ENCODE assay signal across 28 cellular contexts in genomic region chr6:139013185-139013800, GRCh38. TPM values are rescaled to one million over a fixed set of nuclear protein-coding genes. Genes with fewer than 3 reads are reported as not detected.
DNase-seq lines count a peak whose midpoint lies in the region; ATAC-seq, FAIRE-seq and TF ChIP-seq lines count a peak whose summit lies in the region.
"Had no signal": no experiment of that assay in that cellular context is flagged by ENCODE, and none has a peak within 500 bp of the region (broad histone marks: within the 10 kb centered on the region; RNA-seq: fewer than 3 reads in every experiment).

No MANE protein-coding gene starts in this region.

- H3K9me3 ChIP-seq in HEK293 (ENCODE audit: control insufficient read depth, insufficient read depth, low read depth, low read length) (no peaks in the 10 kb centered on the region), H1 (ENCODE audit: insufficient read depth in 2 of 2, low read depth in 1 of 2, low read length in 1 of 2) (no peaks in the 10 kb centered on the region)
- H3K9me3 ChIP-seq: A549, HAP-1, SK-N-SH had no signal

- TF ChIP-seq CTCF in 22Rv1 (IDR thresholded peaks at IDR 0.05) (no peak), HEK293 (tag by site-specific recombination; IDR thresholded peaks at IDR 0.05) (no peak), H1 (IDR thresholded peaks at IDR 0.05; ENCODE audit: control extremely low read depth in 1 of 3, insufficient read depth in 1 of 3, low read depth in 1 of 3, low read length in 3 of 3) (no peak), mesothelial cell of epicardium (IDR thresholded peaks at IDR 0.05; ENCODE audit: unreplicated experiment) (no peak)

- H3K56ac ChIP-seq in H1 (replicated peaks; ENCODE audit: insufficient read length, low read depth, low read length) = no peak overlapping the region

- peak overlapping the region; percentile 26; the same call in 1 of the 2 replicates for H2AFZ ChIP-seq in H1 (ENCODE audit: low read length)

- CTCF ChIA-PET in HEK293 (lab: Yijun Ruan, JAX) (interaction anchor here (0.6 to 0.7 kb wide), 2 partner anchors 18 to 211 kb away, joined by 3 to 5 read pairs; no protein-coding TSS in a partner anchor), H1 (lab: Charles Lee; ENCODE audit: partially characterized antibody) (interaction anchor here (0.9 kb wide), 1 partner anchor 25 kb away, joined by 4 read pairs; the partner anchor contains the start of gene REPS1)

- no peaks in the 10 kb centered on the region for H4K20me1 ChIP-seq in H1 (replicated peaks in 1 of 2; ENCODE audit: control insufficient read depth in 1 of 2, insufficient read depth in 2 of 2, low read length in 2 of 2)
- H4K20me1 ChIP-seq: BLaER1 treated with 17β-estradiol and CSF1 and Interleukin-3, amounts not matched to agents 10 nM and 100 nM had no signal

- H3K4me2 ChIP-seq in H1 (ENCODE audit: insufficient read depth in 1 of 2, low read depth in 2 of 2, low read length in 2 of 2) = no peak overlapping the region
- H3K4me2 ChIP-seq: A549; BLaER1 treated with 17β-estradiol and CSF1 and Interleukin-3, amounts not matched to agents 10 nM and 100 nM; SK-N-SH had no signal

- H2BK12ac ChIP-seq in H1 (ENCODE audit: low read depth, low read length) = no peak overlapping the region

- H2BK5ac ChIP-seq in H1 (ENCODE audit: low read depth, low read length) = no peak overlapping the region

- H2AK5ac ChIP-seq in H1 (ENCODE audit: low read depth, low read length) = no peak overlapping the region

- no peaks in the 10 kb centered on the region; the same call in 1 of the 2 replicates for H3K23me2 ChIP-seq in H1 (ENCODE audit: low read depth, low read length)

- H3K4me1 ChIP-seq in HEK293 (ENCODE audit: control insufficient read depth, insufficient read depth, low read length) = no peaks in the 10 kb centered on the region; the same call in 1 of the 2 replicates
- H3K4me1 ChIP-seq in H1 (replicated peaks in 1 of 4; ENCODE audit: control insufficient read depth in 3 of 4, insufficient read depth in 4 of 4, low read length in 3 of 4) = peaks cover 0 to 4% (median 1%) of the 10 kb centered on the region in 4 experiments; a peak in 2 of 7 replicates
- H3K4me1 ChIP-seq: A549 had no signal

- no peaks in the 10 kb centered on the region for H3K36me3 Mint-ChIP-seq in mesothelial cell of epicardium
- H3K36me3 Mint-ChIP-seq: CD4-positive, alpha-beta memory T cell had no signal

- H4K5ac ChIP-seq in H1 (ENCODE audit: insufficient read length, low read depth, low read length) = no peak overlapping the region

- TF ChIP-seq RAD21 in H1 (IDR thresholded peaks at IDR 0.05 in 1 of 2, conservative IDR thresholded peaks at IDR 0.05 in 1 of 2; ENCODE audit: low read depth in 2 of 2, low read length in 2 of 2) = no peak

- H3K4ac ChIP-seq in H1 (replicated peaks; ENCODE audit: insufficient read length, low read depth, low read length) = no peak overlapping the region

- H4K91ac ChIP-seq in H1 (replicated peaks; ENCODE audit: insufficient read length, low read length) = no peak overlapping the region

- H2BK120ac ChIP-seq in H1 (replicated peaks; ENCODE audit: low read depth, low read length) = no peak overlapping the region

- peaks cover 33% of the 10 kb centered on the region for H3K4me1 Mint-ChIP-seq in mesothelial cell of epicardium
- H3K4me1 Mint-ChIP-seq: CD4-positive, alpha-beta memory T cell had no signal

- H3K27me3 ChIP-seq in H1 (replicated peaks in 1 of 4; ENCODE audit: control insufficient read depth in 3 of 4, extremely low read depth in 1 of 4, insufficient read depth in 3 of 4, low read length in 3 of 4) = no peaks in the 10 kb centered on the region
- H3K27me3 ChIP-seq: BLaER1 treated with 17β-estradiol and CSF1 and Interleukin-3, amounts not matched to agents 10 nM and 100 nM had no signal

- H3K4me3 ChIP-seq in HEK293 (ENCODE audit: low read depth, low read length) = no peak overlapping the region
- H3K4me3 ChIP-seq in H1 (ENCODE audit: extremely low read depth in 1 of 4, insufficient read depth in 2 of 4, low read depth in 3 of 4, low read length in 4 of 4) = no peak overlapping the region
- H3K4me3 ChIP-seq: A549; BLaER1 treated with 17β-estradiol and CSF1 and Interleukin-3, amounts not matched to agents 10 nM and 100 nM; HAP-1 had no signal

- no peaks in the 10 kb centered on the region for H3K27me3 Mint-ChIP-seq in mesothelial cell of epicardium (ENCODE audit: low read depth)

- no peak for FAIRE-seq in H1 (lab: Jason Lieb, UNC)
- FAIRE-seq: A549, GM18507, RCC 7860 had no signal

- H3K27ac Mint-ChIP-seq in mesothelial cell of epicardium = peak overlapping the region; percentile 15
- H3K27ac Mint-ChIP-seq: CD4-positive, alpha-beta memory T cell had no signal

- POLR2A ChIA-PET in HEK293 (lab: Yijun Ruan, JAX) (no interaction called here), H1 (lab: Charles Lee; ENCODE audit: partially characterized antibody) (interaction anchor here (1.2 to 1.7 kb wide), 2 partner anchors 16 to 25 kb away, joined by 3 to 4 read pairs; no protein-coding TSS in a partner anchor)

- no peaks in the 10 kb centered on the region for H3K79me2 ChIP-seq in H1 (ENCODE audit: control insufficient read depth in 1 of 2, insufficient read depth in 2 of 2, low read length in 2 of 2)

- 94% methylated on average over 3 of the region's 4 CpGs; no CpG with 5 or more reads in 1 of the 2 experiments for WGBS in H1 (ENCODE audit: extremely low coverage in 1 of 2, insufficient coverage in 1 of 2, insufficient read length in 1 of 2, insufficient replicate concordance in 2 of 2, low coverage in 1 of 2, low lambda C conversion rate in 2 of 2, missing lambda C conversion rate in 1 of 2), 2 experiments

- no peaks in the 10 kb centered on the region for H3K36me3 ChIP-seq in HEK293 (ENCODE audit: control insufficient read depth in 2 of 2, insufficient read depth in 1 of 2, low read length in 2 of 2)
- H3K36me3 ChIP-seq in H1 (ENCODE audit: control insufficient read depth in 2 of 4, insufficient read depth in 4 of 4, low read length in 3 of 4) = no peaks in the 10 kb centered on the region
- H3K36me3 ChIP-seq: BLaER1 treated with 17β-estradiol and CSF1 and Interleukin-3, amounts not matched to agents 10 nM and 100 nM; HAP-1 had no signal

- DNase-seq in H1 (ENCODE audit: low read depth in 1 of 2, low spot score in 2 of 2) (no peak), mesothelial cell of epicardium (ENCODE audit: low spot score in 2 of 2, unreplicated experiment in 2 of 2) (no peak), hippocampal formation (lab: John Stamatoyannopoulos, UW) (no peak)
- DNase-seq in stimulated activated CD8-positive, alpha-beta memory T cell treated with anti-CD3 and anti-CD28 coated beads, Interleukin-4, amount 100 ng/mL, for 48 hours = no peak
- DNase-seq: AML-193; CD4-positive, alpha-beta memory T cell; COR-L47; DMS53; Karpas-422; NCI-H1092; NCI-H1436; NCI-H187; NCI-H2081 treated with DMSO at 0.1 percent for 48 hours; NCI-H2171; NCI-H524; NCI-H774; SIG-M5; SK-N-SH had no signal

- H3K9ac ChIP-seq in H1 (replicated peaks in 1 of 4; ENCODE audit: extremely low read depth in 1 of 4, low read depth in 3 of 4, low read length in 3 of 4) = no peak overlapping the region
- H3K9ac ChIP-seq: BLaER1 treated with 17β-estradiol and CSF1 and Interleukin-3, amounts not matched to agents 10 nM and 100 nM; SK-N-SH had no signal

- H3K27ac ChIP-seq in 22Rv1 (peak overlapping the region; percentile 85), HEK293 (ENCODE audit: extremely low read depth, low read depth, low read length) (no peak overlapping the region), H1 (ENCODE audit: low read depth, low read length) (no peak overlapping the region)
- H3K27ac ChIP-seq: A549; BLaER1 treated with 17β-estradiol and CSF1 and Interleukin-3, amounts not matched to agents 10 nM and 100 nM; HL-60 had no signal

- H3K4me3 Mint-ChIP-seq in mesothelial cell of epicardium = no peak overlapping the region
- H3K4me3 Mint-ChIP-seq: CD4-positive, alpha-beta memory T cell had no signal

- no peak overlapping the region for H3K18ac ChIP-seq in H1 (ENCODE audit: extremely low read depth, low read length)

- H3K14ac ChIP-seq in H1 (ENCODE audit: insufficient read length) = no peak overlapping the region

- no peaks in the 10 kb centered on the region for H3K79me1 ChIP-seq in H1 (ENCODE audit: low read depth, low read length)

- no peak for TF ChIP-seq EP300 in H1 (IDR thresholded peaks at IDR 0.05; ENCODE audit: borderline replicate concordance in 1 of 2, low read depth in 2 of 2, low read length in 2 of 2)

- H4K8ac ChIP-seq in H1 (ENCODE audit: extremely low read depth, insufficient read depth, low read length) = no peak overlapping the region

- TF ChIP-seq POLR2A in H1 (IDR thresholded peaks at IDR 0.05; ENCODE audit: control extremely low read depth in 1 of 2, low read depth in 2 of 2, low read length in 2 of 2) = no peak

- ATAC-seq in HG02642 (IDR thresholded peaks at IDR 0.05; ENCODE audit: poor library complexity, unreplicated experiment) (no peak), HG03469 (IDR thresholded peaks at IDR 0.05; ENCODE audit: unreplicated experiment) (no peak)
- ATAC-seq: A549 had no signal

- H3K23ac ChIP-seq in H1 (ENCODE audit: insufficient read length) = no peak overlapping the region

- no peak overlapping the region for H2BK15ac ChIP-seq in H1 (ENCODE audit: low read length)

- no peaks in the 10 kb centered on the region for H3K9me3 Mint-ChIP-seq in mesothelial cell of epicardium
- H3K9me3 Mint-ChIP-seq: CD4-positive, alpha-beta memory T cell had no signal

- no peak overlapping the region for H2BK20ac ChIP-seq in H1 (ENCODE audit: low read length)

RNA-seq across cellular contexts. Expression of gene ABRACL, which starts 15.3 kb away (rescaled TPM):
- 167 and 172 TPM in 2 replicates for total RNA-seq in H1 (2021; fragmentation: NEBNext Ultra II Directional; extraction: Animal tissue kit (Norgen Biotek cat#: 25700))
- polyA plus RNA-seq in H1 (2011; rRNA removed) = 66.9 and 103 TPM in 2 replicates
- polyA plus RNA-seq in H1 (2011; cell fraction: cytosol; rRNA removed) = 134 TPM
- 24.8 TPM for polyA plus RNA-seq in H1 (2011; cell fraction: nucleus; rRNA removed)
- 121 to 224 TPM (median 145 TPM) in 4 replicates for polyA plus RNA-seq in H1 (2012, experiment 1 of 2)
- 141 TPM for polyA plus RNA-seq in H1 (2012, experiment 2 of 2)
- 216 TPM for polyA plus RNA-seq in H1 (2013, experiment 1 of 2)
- polyA plus RNA-seq in H1 (2013, experiment 2 of 2) = 233 TPM
- 19.2 and 25.2 TPM in 2 replicates for polyA minus RNA-seq in H1 (2011; rRNA and poly(A)+ RNA removed)
- 26.9 TPM for polyA minus RNA-seq in H1 (2011; cell fraction: cytosol; rRNA and poly(A)+ RNA removed)
- 17.6 TPM for polyA minus RNA-seq in H1 (2011; cell fraction: nucleus; rRNA and poly(A)+ RNA removed)
- total RNA-seq in mesothelial cell of epicardium = 60.6 to 63.0 TPM (median 60.9 TPM) in 3 replicates

RNA-seq across cellular contexts. Expression of gene REPS1, which starts 25.2 kb away (rescaled TPM):
- total RNA-seq in H1 (2021; fragmentation: NEBNext Ultra II Directional; extraction: Animal tissue kit (Norgen Biotek cat#: 25700)) = 65.7 and 68.9 TPM in 2 replicates
- 39.3 and 52.1 TPM in 2 replicates for polyA plus RNA-seq in H1 (2011; rRNA removed)
- polyA plus RNA-seq in H1 (2011; cell fraction: cytosol; rRNA removed) = 56.2 TPM
- 61.6 TPM for polyA plus RNA-seq in H1 (2011; cell fraction: nucleus; rRNA removed)
- 50.3 to 72.8 TPM (median 59.0 TPM) in 4 replicates for polyA plus RNA-seq in H1 (2012, experiment 1 of 2)
- polyA plus RNA-seq in H1 (2012, experiment 2 of 2) = 14.5 TPM
- polyA plus RNA-seq in H1 (2013, experiment 1 of 2) = 48.5 TPM
- polyA plus RNA-seq in H1 (2013, experiment 2 of 2) = 48.8 TPM
- polyA minus RNA-seq in H1 (2011; rRNA and poly(A)+ RNA removed) = 117 and 119 TPM in 2 replicates
- 59.6 TPM for polyA minus RNA-seq in H1 (2011; cell fraction: cytosol; rRNA and poly(A)+ RNA removed)
- 79.9 TPM for polyA minus RNA-seq in H1 (2011; cell fraction: nucleus; rRNA and poly(A)+ RNA removed)
- total RNA-seq in mesothelial cell of epicardium = 85.6 to 95.4 TPM (median 89.4 TPM) in 3 replicates
